25 cellular contexts compared by ENCODE assay signal in genomic region chr1:181777812-181778211, GRCh38.
"Had no signal": no experiment of that assay in that cellular context is flagged by ENCODE, and none has a peak within 500 bp of the region (broad histone marks: within the 10 kb centered on the region; RNA-seq: fewer than 3 reads in every experiment).

No MANE protein-coding gene starts in this region.

- H3K4me1 Mint-ChIP-seq: activated CD4-positive, alpha-beta memory T cell treated with anti-CD3 and anti-CD28 coated beads, Interleukin-2, amount 10 ng/mL, durations not matched to agents 7 days and 5 days; activated CD4-positive, alpha-beta T cell treated with anti-CD3 and anti-CD28 coated beads, Interleukin-2, amount 10 ng/mL, durations not matched to agents 24 days and 14 days; activated naive CD8-positive, alpha-beta T cell treated with anti-CD3 and anti-CD28 coated beads, Interleukin-2, amount 10 ng/mL, durations not matched to agents 7 days and 5 days; natural killer cell; T-cell had no signal

- H3K36me3 Mint-ChIP-seq: activated naive CD8-positive, alpha-beta T cell treated with anti-CD3 and anti-CD28 coated beads, Interleukin-2, amount 10 ng/mL, durations not matched to agents 7 days and 5 days; natural killer cell; T-cell had no signal

- H3K36me3 ChIP-seq: esophagus muscularis mucosa, gastroesophageal sphincter, thyroid gland, upper lobe of right lung had no signal

- H3K27ac ChIP-seq: esophagus muscularis mucosa, gastroesophageal sphincter, thyroid gland, upper lobe of right lung, VCaP had no signal

- ATAC-seq: activated CD4-positive, CD25-positive, alpha-beta regulatory T cell treated with anti-CD3 and anti-CD28 coated beads, Interleukin-2, amount 50 U/mL, for 24 hours; activated T-cell treated with anti-CD3 and anti-CD28 coated beads, Interleukin-2, amount 50 U/mL, for 72 hours; gastroesophageal sphincter; left ventricle myocardium superior; natural killer cell; T-cell; upper lobe of right lung had no signal

- H3K27me3 ChIP-seq: esophagus muscularis mucosa, gastroesophageal sphincter, thyroid gland, upper lobe of right lung had no signal

- H3K9me3 ChIP-seq: esophagus muscularis mucosa, gastroesophageal sphincter, thyroid gland, upper lobe of right lung had no signal

- H3K4me1 ChIP-seq: esophagus muscularis mucosa, gastroesophageal sphincter, thyroid gland, upper lobe of right lung had no signal

- FAIRE-seq: endothelial cell of umbilical vein, kidney had no signal

- H3K4me3 ChIP-seq: esophagus muscularis mucosa, gastroesophageal sphincter, thyroid gland, upper lobe of right lung had no signal

- H3K27me3 Mint-ChIP-seq: stimulated activated naive CD8-positive, alpha-beta T cell treated with anti-CD3 and anti-CD28 coated beads, Interleukin-15, Interleukin-2, amounts not matched to agents 100 ng/mL and 50 ng/mL, for 24 hours had no signal

- H3K9me3 Mint-ChIP-seq: activated CD4-positive, alpha-beta memory T cell treated with anti-CD3 and anti-CD28 coated beads, Interleukin-2, amount 10 ng/mL, durations not matched to agents 7 days and 5 days; activated CD4-positive, alpha-beta T cell treated with anti-CD3 and anti-CD28 coated beads, Interleukin-2, amount 10 ng/mL, durations not matched to agents 24 days and 14 days; activated naive CD4-positive, alpha-beta T cell treated with anti-CD3 and anti-CD28 coated beads for 36 hours; activated naive CD8-positive, alpha-beta T cell treated with anti-CD3 and anti-CD28 coated beads, Interleukin-2, amount 10 ng/mL, durations not matched to agents 7 days and 5 days; activated T-cell treated with anti-CD3 and anti-CD28 coated beads, Interleukin-2, amount 50 U/mL, for 72 hours; natural killer cell; stimulated activated naive CD8-positive, alpha-beta T cell treated with anti-CD3 and anti-CD28 coated beads, Interleukin-15, Interleukin-2, amounts not matched to agents 100 ng/mL and 50 ng/mL, for 24 hours; T-cell; T-helper 2 cell treated with Interferon-gamma antibody and Interleukin-4, amounts not matched to agents 5 μg/mL and 100 μg/mL, for 36 hours had no signal

- DNase-seq: activated CD4-positive, alpha-beta memory T cell treated with anti-CD3 and anti-CD28 coated beads, Interleukin-2, amount 10 ng/mL, durations not matched to agents 7 days and 5 days; activated CD4-positive, alpha-beta T cell treated with anti-CD3 and anti-CD28 coated beads, Interleukin-2, amount 10 ng/mL, durations not matched to agents 24 days and 14 days; activated effector memory CD4-positive, alpha-beta T cell treated with Interleukin-2 at 50 U/mL for 16 hours; activated naive CD4-positive, alpha-beta T cell treated with anti-CD3 and anti-CD28 coated beads for 36 hours; activated naive CD8-positive, alpha-beta T cell treated with anti-CD3 and anti-CD28 coated beads, Interleukin-2, amount 10 ng/mL, durations not matched to agents 7 days and 5 days; activated T-cell treated with anti-CD3 and anti-CD28 coated beads, Interleukin-2, amount 50 U/mL, for 72 hours; amniotic stem cell; dermis blood vessel endothelial cell; effector memory CD4-positive, alpha-beta T cell; head of caudate nucleus; kidney; left ventricle myocardium superior; midbrain; natural killer cell; stimulated activated CD4-positive, alpha-beta T cell treated with anti-CD3 and anti-CD28 coated beads, Interleukin-4, amount 100 ng/mL, for 4 hours; T-cell; thyroid gland; upper lobe of right lung had no signal

- H3K4me3 Mint-ChIP-seq: activated CD4-positive, alpha-beta memory T cell treated with anti-CD3 and anti-CD28 coated beads, Interleukin-2, amount 10 ng/mL, durations not matched to agents 7 days and 5 days; activated CD4-positive, alpha-beta T cell treated with anti-CD3 and anti-CD28 coated beads, Interleukin-2, amount 10 ng/mL, durations not matched to agents 24 days and 14 days; activated naive CD4-positive, alpha-beta T cell treated with anti-CD3 and anti-CD28 coated beads for 36 hours; activated naive CD8-positive, alpha-beta T cell treated with anti-CD3 and anti-CD28 coated beads, Interleukin-2, amount 10 ng/mL, durations not matched to agents 7 days and 5 days; activated T-cell treated with anti-CD3 and anti-CD28 coated beads, Interleukin-2, amount 50 U/mL, for 72 hours; natural killer cell; stimulated activated naive CD8-positive, alpha-beta T cell treated with anti-CD3 and anti-CD28 coated beads, Interleukin-15, Interleukin-2, amounts not matched to agents 100 ng/mL and 50 ng/mL, for 24 hours; T-cell; T-helper 2 cell treated with Interferon-gamma antibody and Interleukin-4, amounts not matched to agents 5 μg/mL and 100 μg/mL, for 36 hours had no signal

- H3K27ac Mint-ChIP-seq: activated CD4-positive, alpha-beta memory T cell treated with anti-CD3 and anti-CD28 coated beads, Interleukin-2, amount 10 ng/mL, durations not matched to agents 7 days and 5 days; activated CD4-positive, alpha-beta T cell treated with anti-CD3 and anti-CD28 coated beads, Interleukin-2, amount 10 ng/mL, durations not matched to agents 24 days and 14 days; activated naive CD4-positive, alpha-beta T cell treated with anti-CD3 and anti-CD28 coated beads for 36 hours; activated naive CD8-positive, alpha-beta T cell treated with anti-CD3 and anti-CD28 coated beads, Interleukin-2, amount 10 ng/mL, durations not matched to agents 7 days and 5 days; activated T-cell treated with anti-CD3 and anti-CD28 coated beads, Interleukin-2, amount 50 U/mL, for 72 hours; natural killer cell; stimulated activated naive CD8-positive, alpha-beta T cell treated with anti-CD3 and anti-CD28 coated beads, Interleukin-15, Interleukin-2, amounts not matched to agents 100 ng/mL and 50 ng/mL, for 24 hours; T-cell; T-helper 2 cell treated with Interferon-gamma antibody and Interleukin-4, amounts not matched to agents 5 μg/mL and 100 μg/mL, for 36 hours had no signal
